In the genomic region with DNA sequence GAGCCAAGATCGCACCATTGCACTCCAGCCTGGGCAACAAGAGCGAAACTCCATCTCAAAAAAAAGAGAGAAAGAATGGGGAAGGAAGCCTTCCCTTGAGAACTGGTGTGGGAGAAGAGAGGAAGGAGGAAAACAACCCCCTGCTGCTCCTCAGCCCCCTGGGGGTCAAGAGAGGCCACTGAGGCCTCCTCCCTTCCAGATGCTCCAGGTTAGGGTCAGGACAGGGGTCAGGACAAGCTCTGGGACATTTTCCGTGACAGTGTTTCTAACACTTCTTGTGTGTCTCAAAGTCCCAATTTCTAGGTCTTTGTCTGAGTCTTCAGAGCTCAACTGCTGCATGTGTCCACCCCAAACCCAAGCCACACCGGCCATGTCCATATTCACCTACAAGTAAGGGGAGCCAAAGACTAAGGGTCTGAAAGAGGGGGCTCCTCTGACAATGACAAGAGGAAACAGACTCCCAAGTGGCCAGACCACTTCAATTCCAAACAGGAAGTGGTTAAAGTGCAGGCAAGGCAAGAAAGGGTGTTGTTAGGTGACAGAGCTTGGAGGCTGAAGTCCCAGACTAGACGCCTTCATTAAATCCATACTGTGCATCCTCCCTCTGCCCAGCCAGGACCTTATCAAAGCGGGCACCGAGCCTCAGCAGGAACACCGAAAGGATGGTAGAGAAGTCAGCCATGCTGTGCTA, we compare ENCODE assay signal across 19 cellular contexts. TPM values are rescaled to one million over a fixed set of nuclear protein-coding genes. Genes with fewer than 3 reads are reported as not detected.
"Had no signal": no experiment of that assay in that cellular context is flagged by ENCODE, and none has a peak within 500 bp of the region (broad histone marks: within the 10 kb centered on the region; RNA-seq: fewer than 3 reads in every experiment).

No MANE protein-coding gene starts in this region.

- H3K9me3 ChIP-seq: adrenal gland, esophagus muscularis mucosa, mucosa of descending colon, neutrophil, tibial nerve had no signal

- ATAC-seq: activated CD4-positive, CD25-positive, alpha-beta regulatory T cell treated with anti-CD3 and anti-CD28 coated beads, Interleukin-2, amount 50 U/mL, for 24 hours; mucosa of descending colon; stimulated activated naive CD8-positive, alpha-beta T cell treated with anti-CD3 and anti-CD28 coated beads, Interleukin-15, Interleukin-2, amounts not matched to agents 100 U/mL and 50 U/mL, for 24 hours had no signal

- H3K4me3 Mint-ChIP-seq: activated naive CD4-positive, alpha-beta T cell treated with anti-CD3 and anti-CD28 coated beads, Interleukin-2, amount 50 U/mL, for 24 hours; dendritic cell treated with granulocyte-macrophage colony-stimulating factor and Interleukin-4, amounts not matched to agents 40 ng/mL and 50 ng/mL, for 4 days; memory B cell had no signal

- H3K27ac ChIP-seq: adrenal gland, esophagus muscularis mucosa, neutrophil, tibial nerve had no signal

- H3K36me3 Mint-ChIP-seq: activated naive CD4-positive, alpha-beta T cell treated with anti-CD3 and anti-CD28 coated beads, Interleukin-2, amount 50 U/mL, for 24 hours had no signal

- DNase-seq: activated gamma-delta T cell; adrenal gland; effector CD8-positive, alpha-beta T cell; mucosa of descending colon; naive B cell; stimulated activated CD4-positive, alpha-beta T cell treated with anti-CD3 and anti-CD28 coated beads, Interleukin-12 subunit alpha, Interleukin-12 subunit beta, amount 100 ng/mL, for 4 hours; stimulated activated naive CD8-positive, alpha-beta T cell treated with anti-CD3 and anti-CD28 coated beads, Interleukin-15, Interleukin-2, amounts not matched to agents 100 U/mL and 50 U/mL, for 24 hours; T-helper 1 cell; T1000 had no signal

- H3K36me3 ChIP-seq: adrenal gland, esophagus muscularis mucosa, neutrophil, tibial nerve had no signal

- H3K4me3 ChIP-seq: adrenal gland, esophagus muscularis mucosa, mucosa of descending colon, tibial nerve had no signal

- H3K9me3 Mint-ChIP-seq: activated naive CD4-positive, alpha-beta T cell treated with anti-CD3 and anti-CD28 coated beads, Interleukin-2, amount 50 U/mL, for 24 hours; dendritic cell treated with granulocyte-macrophage colony-stimulating factor and Interleukin-4, amounts not matched to agents 40 ng/mL and 50 ng/mL, for 4 days; memory B cell had no signal

- H3K27ac Mint-ChIP-seq: dendritic cell treated with granulocyte-macrophage colony-stimulating factor and Interleukin-4, amounts not matched to agents 40 ng/mL and 50 ng/mL, for 4 days; memory B cell; naive B cell had no signal

- H3K4me1 ChIP-seq: adrenal gland, esophagus muscularis mucosa had no signal

RNA-seq across cellular contexts. Expression of gene L1CAM, which starts 8.3 kb away (rescaled TPM):
- total RNA-seq: endothelial cell of umbilical vein had no signal

RNA-seq across cellular contexts. Expression of gene AVPR2, which starts 26.8 kb away (rescaled TPM):
- total RNA-seq: cerebellum, endothelial cell of umbilical vein, liver had no signal
